In the genomic region with DNA sequence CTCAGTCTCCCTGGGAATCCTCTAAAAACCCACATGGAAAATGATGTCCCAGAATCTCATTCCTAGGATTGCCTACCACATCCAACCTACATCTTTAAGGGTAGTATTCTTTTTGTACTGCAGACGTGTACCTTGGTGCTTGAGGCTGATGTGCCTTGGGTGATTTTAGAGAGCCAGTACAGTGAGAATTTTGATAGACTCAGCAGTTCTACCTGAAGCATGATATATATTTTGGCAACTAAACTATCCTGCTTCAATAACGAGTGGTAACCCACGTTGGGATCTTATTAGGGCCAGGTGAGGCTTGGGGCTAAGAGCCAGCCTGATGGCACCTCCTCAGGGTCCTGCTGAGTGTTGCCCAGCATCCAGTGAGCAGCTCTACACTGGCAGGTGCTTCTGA, we compare ENCODE assay signal across 6 cellular contexts.
"Had no signal": no experiment of that assay in that cellular context is flagged by ENCODE, and none has a peak within 500 bp of the region (broad histone marks: within the 10 kb centered on the region; RNA-seq: fewer than 3 reads in every experiment).

No MANE protein-coding gene starts in this region.

- H3K27ac ChIP-seq: HL-60, KMS-11 had no signal

- H3K4me2 ChIP-seq: KMS-11 had no signal

- FAIRE-seq: HTR-8/SVneo had no signal

- DNase-seq: IMR-90, KBM-7, KG1 had no signal

- H3K9ac ChIP-seq: KMS-11 had no signal
